In the genomic region with DNA sequence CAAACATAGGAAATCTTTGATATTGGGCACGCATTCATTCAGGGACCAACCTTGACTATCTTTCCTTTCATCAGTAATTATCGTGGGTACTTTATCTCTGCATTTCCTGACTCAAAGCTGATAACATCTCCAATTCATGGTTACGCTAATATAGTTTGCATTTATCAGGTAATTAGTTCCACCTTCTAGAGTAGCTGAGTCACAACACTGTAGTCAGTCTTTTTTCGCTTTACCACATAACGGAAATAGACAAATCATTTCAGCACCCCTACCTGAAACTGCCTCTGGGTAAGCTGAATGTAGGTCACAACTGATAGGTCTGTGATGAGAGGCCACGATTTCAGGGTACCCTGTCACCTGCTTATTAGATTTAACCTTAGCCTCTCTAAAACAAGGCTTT, we compare ENCODE assay signal across 10 cellular contexts. TPM values are rescaled to one million over a fixed set of nuclear protein-coding genes. Genes with fewer than 3 reads are reported as not detected.
DNase-seq lines count a peak whose midpoint lies in the region; ATAC-seq and TF ChIP-seq lines count a peak whose summit lies in the region.
"Had no signal": no experiment of that assay in that cellular context is flagged by ENCODE, and none has a peak within 500 bp of the region (broad histone marks: within the 10 kb centered on the region; RNA-seq: fewer than 3 reads in every experiment).

No MANE protein-coding gene starts in this region.

- peak overlapping the region in 1 of 2 donors; percentile 91 for H3K27ac Mint-ChIP-seq in activated naive CD4-positive, alpha-beta T cell treated with anti-CD3 and anti-CD28 coated beads, Interleukin-2, amount 50 U/mL, for 72 hours
- H3K27ac Mint-ChIP-seq in chondrocyte (ENCODE audit: unreplicated experiment), result no peak overlapping the region
- H3K27ac Mint-ChIP-seq in MCF 10A (ENCODE audit: low read depth, unreplicated experiment), result no peak overlapping the region

- POLR2A ChIA-PET in MCF 10A (lab: Yijun Ruan, JAX), result interaction anchor here (0.8 to 1.1 kb wide), 2 partner anchors 16 to 54 kb away, joined by 3 read pairs; no protein-coding TSS in a partner anchor

- no peaks in the 10 kb centered on the region for H3K9me3 Mint-ChIP-seq in activated naive CD4-positive, alpha-beta T cell treated with anti-CD3 and anti-CD28 coated beads, Interleukin-2, amount 50 U/mL, for 72 hours
- H3K9me3 Mint-ChIP-seq in chondrocyte (ENCODE audit: low read depth) (no peaks in the 10 kb centered on the region), MCF 10A (ENCODE audit: unreplicated experiment) (no peaks in the 10 kb centered on the region)
- H3K9me3 Mint-ChIP-seq: brain had no signal

- ATAC-seq in GM21526 (IDR thresholded peaks at IDR 0.05; ENCODE audit: low FRiP score, unreplicated experiment) (peak; percentile 99), HG03558 (IDR thresholded peaks at IDR 0.05; ENCODE audit: extremely low read depth, unreplicated experiment) (peak; percentile 96), left cardiac atrium (no peak)
- peak; percentile 88 to 89 for ATAC-seq in activated naive CD4-positive, alpha-beta T cell treated with anti-CD3 and anti-CD28 coated beads, Interleukin-2, amount 50 U/mL, for 72 hours

- TF ChIP-seq CTCF in GM13976 (IDR thresholded peaks at IDR 0.05; ENCODE audit: borderline replicate concordance, control extremely low read depth, extremely low read depth, insufficient read depth, missing control alignments), result no peak
- no peak for TF ChIP-seq CTCF in chondrocyte (IDR thresholded peaks at IDR 0.05)
- no peak for TF ChIP-seq CTCF in MCF 10A (IDR thresholded peaks at IDR 0.05; ENCODE audit: unreplicated experiment)

- intact Hi-C loops in left cardiac atrium (cut with DNase I) (no loop called here), MCF 10A (cut with micrococcal nuclease) (no loop called here)

- H3K27me3 Mint-ChIP-seq in chondrocyte (ENCODE audit: low read depth) (no peaks in the 10 kb centered on the region), MCF 10A (ENCODE audit: insufficient read depth, unreplicated experiment) (no peaks in the 10 kb centered on the region)
- H3K27me3 Mint-ChIP-seq: brain had no signal

- no TSS peak for BruUV-seq in MCF 10A (replicated peaks; lab: Mats Ljungman, UMichigan)

- in situ Hi-C loops in GM13976 (cut with MboI; ENCODE audit: low sequenced_read_pairs, unreplicated experiment), result no loop called here

- peaks cover 4 to 36% of the 10 kb centered on the region in 2 donors for H3K36me3 Mint-ChIP-seq in activated naive CD4-positive, alpha-beta T cell treated with anti-CD3 and anti-CD28 coated beads, Interleukin-2, amount 50 U/mL, for 72 hours
- H3K36me3 Mint-ChIP-seq in chondrocyte (ENCODE audit: low read depth) (peaks cover 5% of the 10 kb centered on the region), MCF 10A (ENCODE audit: insufficient read depth, unreplicated experiment) (no peaks in the 10 kb centered on the region)
- H3K36me3 Mint-ChIP-seq: brain had no signal

- DNase-seq in GM13976 (ENCODE audit: low spot score) (peak; percentile 48), chondrocyte (ENCODE audit: low spot score) (no peak), NCI-H1930 (lab: John Stamatoyannopoulos, UW) (no peak), left cardiac atrium (no peak), MCF 10A (ENCODE audit: unreplicated experiment) (no peak)
- peak in 1 of 2 donors; percentile 48 for DNase-seq in activated naive CD4-positive, alpha-beta T cell treated with anti-CD3 and anti-CD28 coated beads, Interleukin-2, amount 50 U/mL, for 72 hours (ENCODE audit: low spot score in 2 of 2)
- DNase-seq: NCI-H2171 had no signal

- CTCF ChIA-PET in MCF 10A (lab: Yijun Ruan, JAX), result interaction anchor here (0.5 to 1.3 kb wide), 4 partner anchors 24 to 67 kb away, joined by 3 to 7 read pairs (median 4); no protein-coding TSS in a partner anchor

- H3K4me1 Mint-ChIP-seq in chondrocyte (ENCODE audit: low read depth), result peaks cover 12% of the 10 kb centered on the region
- H3K4me1 Mint-ChIP-seq in MCF 10A (ENCODE audit: insufficient read depth, unreplicated experiment), result no peaks in the 10 kb centered on the region

- H3K4me3 Mint-ChIP-seq in chondrocyte (ENCODE audit: unreplicated experiment) (no peak overlapping the region), MCF 10A (ENCODE audit: unreplicated experiment) (no peak overlapping the region)
- H3K4me3 Mint-ChIP-seq: brain had no signal

RNA-seq across cellular contexts. Expression of a gene that starts 36.7 kb away (rescaled TPM):
- 1 to 10 TPM in 1 of 2 donors, not detected in 1; 8.4 TPM for total RNA-seq in activated naive CD4-positive, alpha-beta T cell treated with anti-CD3 and anti-CD28 coated beads, Interleukin-2, amount 50 U/mL, for 72 hours
- total RNA-seq in chondrocyte, result not detected in 3 replicates
- total RNA-seq in left cardiac atrium, result not detected
- not detected in 2 replicates for total RNA-seq in MCF 10A (2022)

RNA-seq across cellular contexts. Expression of a gene that starts 42.0 kb away (rescaled TPM):
- 10 to 100 TPM; 20.7 to 38.3 TPM for total RNA-seq in activated naive CD4-positive, alpha-beta T cell treated with anti-CD3 and anti-CD28 coated beads, Interleukin-2, amount 50 U/mL, for 72 hours
- 9.5 to 10.9 TPM (median 10.0 TPM) in 3 replicates for total RNA-seq in chondrocyte
- total RNA-seq in left cardiac atrium, result 10 to 100 TPM in 1 of 2 donors, 1 to 10 TPM in 1; 8.6 to 10.2 TPM
- total RNA-seq in MCF 10A (2022), result 11.8 and 17.5 TPM in 2 replicates

Comparison
In these comparisons a context has a peak if more than half of its experiments do, and no peak if none do; other contexts are left out.
1. ATAC-seq: peak in GM21526 (single experiment), HG03558 (single experiment) and activated naive CD4-positive, alpha-beta T cell treated with anti-CD3 and anti-CD28 coated beads, Interleukin-2, amount 50 U/mL, for 72 hours (2 of 2); none in left cardiac atrium (0 of 2).